ENCODE assay signal across 10 cellular contexts in genomic region chr11:130390071-130390758, GRCh38. TPM values are rescaled to one million over a fixed set of nuclear protein-coding genes. Genes with fewer than 3 reads are reported as not detected.
DNase-seq lines count a peak whose midpoint lies in the region; ATAC-seq and TF ChIP-seq lines count a peak whose summit lies in the region.
"Had no signal": no experiment of that assay in that cellular context is flagged by ENCODE, and none has a peak within 500 bp of the region (broad histone marks: within the 10 kb centered on the region; RNA-seq: fewer than 3 reads in every experiment).

No MANE protein-coding gene starts in this region.

- TF ChIP-seq CTCF in LNCAP (IDR thresholded peaks at IDR 0.05), result peak; percentile 54

- DNase-seq in AG08395 (ENCODE audit: low spot score), result peak; percentile 75
- peak; percentile 78 for DNase-seq in astrocyte of the hippocampus (ENCODE audit: low read depth, low spot score)
- peak; percentile 84 for DNase-seq in left kidney (ENCODE audit: low read depth, low spot score)
- DNase-seq in NCI-H510A treated with DMSO at 0.1 percent for 48 hours (lab: John Stamatoyannopoulos, UW), result no peak
- DNase-seq in activated naive CD4-positive, alpha-beta T cell treated with Interleukin-2 at 50 U/mL for 16 hours, result no peak
- DNase-seq in activated CD8-positive, alpha-beta memory T cell treated with anti-CD3 and anti-CD28 coated beads, Interleukin-2, amount 50 U/mL, for 48 hours, result no peak
- DNase-seq: activated naive CD8-positive, alpha-beta T cell treated with anti-CD3 and anti-CD28 coated beads, Interleukin-2, amount 10 ng/mL, durations not matched to agents 7 days and 5 days had no signal

- ATAC-seq in esophagus mucosa, result no peak
- ATAC-seq: GM12878 had no signal

RNA-seq across cellular contexts. Expression of gene ADAMTS8, which starts 38.2 kb away (rescaled TPM):
- total RNA-seq in esophagus mucosa, result 0.56 TPM
- total RNA-seq: activated naive CD8-positive, alpha-beta T cell treated with anti-CD3 and anti-CD28 coated beads, Interleukin-2, amount 10 ng/mL, durations not matched to agents 7 days and 5 days; GM12878 had no signal

RNA-seq across cellular contexts. Expression of gene ADAMTS15, which starts 58.2 kb away (rescaled TPM):
- 2.0 TPM for total RNA-seq in esophagus mucosa
- total RNA-seq: GM12878 had no signal

Comparison
In these comparisons a context has a peak if more than half of its experiments do, and no peak if none do; other contexts are left out.
1. DNase-seq: peak in AG08395 (single experiment), astrocyte of the hippocampus (single experiment) and left kidney (single experiment); none in NCI-H510A treated with DMSO at 0.1 percent for 48 hours (single experiment), activated naive CD4-positive, alpha-beta T cell treated with Interleukin-2 at 50 U/mL for 16 hours (single experiment) and activated CD8-positive, alpha-beta memory T cell treated with anti-CD3 and anti-CD28 coated beads, Interleukin-2, amount 50 U/mL, for 48 hours (single experiment).